In genomic region chr4:76250962-76251361, GRCh38 we compare ENCODE assay signal across 7 cellular contexts. TPM values are rescaled to one million over a fixed set of nuclear protein-coding genes. Genes with fewer than 3 reads are reported as not detected.
DNase-seq lines count a peak whose midpoint lies in the region; ATAC-seq and TF ChIP-seq lines count a peak whose summit lies in the region.

No MANE protein-coding gene starts in this region.

- TF ChIP-seq CTCF in IMR-90 (conservative IDR thresholded peaks at IDR 0.05; ENCODE audit: low read depth, low read length) = no peak
- no peak for TF ChIP-seq CTCF in spleen (IDR thresholded peaks at IDR 0.05 in 8 of 11, conservative IDR thresholded peaks at IDR 0.05 in 3 of 11)

- TF ChIP-seq POLR2A in IMR-90 (IDR thresholded peaks at IDR 0.05; ENCODE audit: low read depth, low read length) (no peak), spleen (IDR thresholded peaks at IDR 0.05) (no peak)

- no peak overlapping the region for H2BK20ac ChIP-seq in IMR-90 (ENCODE audit: low read depth, low read length)

- CTCF ChIA-PET in IMR-90 (lab: Yijun Ruan, JAX) = no interaction called here

- H2BK15ac ChIP-seq in IMR-90 (ENCODE audit: low read depth, low read length) = no peak overlapping the region

- H3K27ac Mint-ChIP-seq in activated T-helper 1 cell treated with anti-CD3 and anti-CD28 coated beads, Interleukin-12 subunit alpha, Interleukin-12 subunit beta, Interleukin-2, Interleukin-4 antibody, amounts not matched to agents 30 ng/mL and 10 ng/mL and 1 ng/mL, durations not matched to agents 14 hours and 24 hours and 36 hours = no peak overlapping the region
- peak overlapping the region in 4 of 6 donors; percentile 18 to 67 (median 57) for H3K27ac Mint-ChIP-seq in immature natural killer cell

- dilution Hi-C loops in IMR-90 (cut with HindIII; ENCODE audit: low sequenced_read_pairs, unreplicated experiment) = no loop called here

- H2AK9ac ChIP-seq in IMR-90 (replicated peaks; ENCODE audit: low read depth, low read length, poor library complexity) = no peak overlapping the region

- intact Hi-C loops in IMR-90 (cut with micrococcal nuclease) = loop anchor here (1.0 kb wide), 1 partner anchor 24 kb away; no protein-coding TSS in a partner anchor
- intact Hi-C loops in activated T-helper 1 cell treated with anti-CD3 and anti-CD28 coated beads, Interleukin-12 subunit alpha, Interleukin-12 subunit beta, Interleukin-2, Interleukin-4 antibody, amounts not matched to agents 30 ng/mL and 10 ng/mL and 1 ng/mL, durations not matched to agents 14 hours and 24 hours and 36 hours (cut with micrococcal nuclease) = loop anchor here (5.0 kb wide), 1 partner anchor 51 kb away; no protein-coding TSS in a partner anchor
- intact Hi-C loops in spleen (cut with DNase I; ENCODE audit: low total_unique reads) = no loop called here

- peak overlapping the region; percentile 39 for H2AFZ ChIP-seq in IMR-90 (replicated peaks; ENCODE audit: low read length, poor library complexity)

- H3K14ac ChIP-seq in IMR-90 (replicated peaks; ENCODE audit: low read depth, low read length) = no peak overlapping the region

- H3K27me3 ChIP-seq in IMR-90 (ENCODE audit: control insufficient read depth, insufficient read depth, low read length) (peaks cover 52% of the 10 kb centered on the region), spleen (replicated peaks in 1 of 7) (peaks cover 0 to 53% (median 23%) of the 10 kb centered on the region in 7 donors)

- H3K4me3 ChIP-seq in IMR-90 (ENCODE audit: insufficient read depth, low read depth, low read length) (no peak overlapping the region), spleen (peak overlapping the region; percentile 33 to 70 (median 55))

- H3K36me3 ChIP-seq in IMR-90 (ENCODE audit: control insufficient read depth, insufficient read depth, low read length) (no peaks in the 10 kb centered on the region), spleen (no peaks in the 10 kb centered on the region)

- peak overlapping the region; percentile 94 for H3K4me2 ChIP-seq in IMR-90 (ENCODE audit: low read depth, low read length)

- no peak overlapping the region for H3K9ac ChIP-seq in IMR-90 (ENCODE audit: low read depth, low read length)

- no peak for ATAC-seq in IMR-90 (ENCODE audit: low read depth)

- no peaks in the 10 kb centered on the region for H4K20me1 ChIP-seq in IMR-90 (ENCODE audit: insufficient read depth, low read length)

- H3K23ac ChIP-seq in IMR-90 (ENCODE audit: low read depth, low read length) = 0 out of 2 replicates have a peak overlapping the region, but pooled peaks have one; percentile 78

- no peak overlapping the region for H4K5ac ChIP-seq in IMR-90 (ENCODE audit: low read depth, low read length)

- TF ChIP-seq RAD21 in IMR-90 (IDR thresholded peaks at IDR 0.05; ENCODE audit: low read length) = no peak

- no peaks in the 10 kb centered on the region for H3K36me3 Mint-ChIP-seq in activated T-helper 1 cell treated with anti-CD3 and anti-CD28 coated beads, Interleukin-12 subunit alpha, Interleukin-12 subunit beta, Interleukin-2, Interleukin-4 antibody, amounts not matched to agents 30 ng/mL and 10 ng/mL and 1 ng/mL, durations not matched to agents 14 hours and 24 hours and 36 hours (ENCODE audit: low read depth)
- H3K36me3 Mint-ChIP-seq in immature natural killer cell = no peaks in the 10 kb centered on the region

- H3K4me3 Mint-ChIP-seq in activated T-helper 1 cell treated with anti-CD3 and anti-CD28 coated beads, Interleukin-12 subunit alpha, Interleukin-12 subunit beta, Interleukin-2, Interleukin-4 antibody, amounts not matched to agents 30 ng/mL and 10 ng/mL and 1 ng/mL, durations not matched to agents 14 hours and 24 hours and 36 hours = peak overlapping the region; percentile 77
- peak overlapping the region; percentile 72 to 84 (median 82) for H3K4me3 Mint-ChIP-seq in immature natural killer cell

- POLR2A ChIA-PET in IMR-90 (lab: Charles Lee; ENCODE audit: unreplicated experiment) = no interaction called here

- no peaks in the 10 kb centered on the region for H3K9me1 ChIP-seq in IMR-90 (ENCODE audit: insufficient read depth, low read length)

- H4K8ac ChIP-seq in IMR-90 (ENCODE audit: low read depth in 2 of 2, low read length in 2 of 2) = no peak overlapping the region

- peaks cover 53% of the 10 kb centered on the region for H3K27me3 Mint-ChIP-seq in activated T-helper 1 cell treated with anti-CD3 and anti-CD28 coated beads, Interleukin-12 subunit alpha, Interleukin-12 subunit beta, Interleukin-2, Interleukin-4 antibody, amounts not matched to agents 30 ng/mL and 10 ng/mL and 1 ng/mL, durations not matched to agents 14 hours and 24 hours and 36 hours (ENCODE audit: insufficient read depth)
- H3K27me3 Mint-ChIP-seq in immature natural killer cell (ENCODE audit: low read depth in 3 of 3) = peaks cover 28 to 34% (median 28%) of the 10 kb centered on the region in 3 donors

- no peak overlapping the region for H2BK5ac ChIP-seq in IMR-90 (ENCODE audit: low read depth, low read length, poor library complexity, severe bottlenecking)

- BruUV-seq in IMR-90 (replicated peaks; lab: Mats Ljungman, UMichigan) = no TSS peak

- no peak overlapping the region for H2BK120ac ChIP-seq in IMR-90 (ENCODE audit: low read depth, low read length)

- no peak overlapping the region for H4K91ac ChIP-seq in IMR-90 (ENCODE audit: insufficient read depth, low read depth, low read length)

- 20% methylated on average over 1 of the region's 6 CpGs; no CpG with 5 or more reads in 1 of the 2 experiments for WGBS in IMR-90 (ENCODE audit: extremely low coverage in 2 of 2, insufficient read length in 1 of 2), 2 experiments
- WGBS in spleen, 5 donors = 10 to 17% (median 13%) methylated on average over 6 of the region's 6 CpGs

- peaks cover 8% of the 10 kb centered on the region for H3K4me1 Mint-ChIP-seq in activated T-helper 1 cell treated with anti-CD3 and anti-CD28 coated beads, Interleukin-12 subunit alpha, Interleukin-12 subunit beta, Interleukin-2, Interleukin-4 antibody, amounts not matched to agents 30 ng/mL and 10 ng/mL and 1 ng/mL, durations not matched to agents 14 hours and 24 hours and 36 hours (ENCODE audit: low read depth)
- H3K4me1 Mint-ChIP-seq in immature natural killer cell = peaks cover 5 to 16% of the 10 kb centered on the region in 2 donors

- no peak overlapping the region for H3K4ac ChIP-seq in IMR-90 (ENCODE audit: low read depth, low read length)

- no peaks in the 10 kb centered on the region for H3K9me3 ChIP-seq in IMR-90 (ENCODE audit: control insufficient read depth, insufficient read depth, low read length)
- no peaks in the 10 kb centered on the region for H3K9me3 ChIP-seq in spleen

- no peak overlapping the region for H3K27ac ChIP-seq in IMR-90 (ENCODE audit: insufficient read depth, low read length)
- H3K27ac ChIP-seq in spleen = peak overlapping the region in 1 of 8 donors; percentile 43

- no peak overlapping the region for H2AK5ac ChIP-seq in IMR-90 (ENCODE audit: low read depth, low read length)

- H3K4me1 ChIP-seq in IMR-90 (ENCODE audit: control insufficient read depth, insufficient read depth, low read length) = no peaks in the 10 kb centered on the region
- peaks cover 0 to 18% (median 13%) of the 10 kb centered on the region in 6 donors for H3K4me1 ChIP-seq in spleen

- H3K18ac ChIP-seq in IMR-90 (ENCODE audit: low read depth, low read length) = no peak overlapping the region

- H3K9me3 Mint-ChIP-seq in activated T-helper 1 cell treated with anti-CD3 and anti-CD28 coated beads, Interleukin-12 subunit alpha, Interleukin-12 subunit beta, Interleukin-2, Interleukin-4 antibody, amounts not matched to agents 30 ng/mL and 10 ng/mL and 1 ng/mL, durations not matched to agents 14 hours and 24 hours and 36 hours = no peaks in the 10 kb centered on the region
- no peaks in the 10 kb centered on the region for H3K9me3 Mint-ChIP-seq in immature natural killer cell

- no peak overlapping the region for H3K56ac ChIP-seq in IMR-90 (ENCODE audit: extremely low read depth, insufficient read depth, low read length)

- no peaks in the 10 kb centered on the region for H3K79me1 ChIP-seq in IMR-90 (ENCODE audit: low read depth in 1 of 2, low read length in 2 of 2)

- DNase-seq in IMR-90 (no peak), immature natural killer cell (no peak), spleen (no peak), NCI-H82 (lab: John Stamatoyannopoulos, UW) (no peak), hippocampal formation (lab: John Stamatoyannopoulos, UW) (no peak), NCI-H2196 treated with DMSO at 0.1 percent for 48 hours (lab: John Stamatoyannopoulos, UW; ENCODE audit: unreplicated experiment) (no peak)
- no peak for DNase-seq in activated T-helper 1 cell treated with anti-CD3 and anti-CD28 coated beads, Interleukin-12 subunit alpha, Interleukin-12 subunit beta, Interleukin-2, Interleukin-4 antibody, amounts not matched to agents 30 ng/mL and 10 ng/mL and 1 ng/mL, durations not matched to agents 14 hours and 24 hours and 36 hours (ENCODE audit: low spot score)

- in situ Hi-C loops in IMR-90 (cut with MboI; ENCODE audit: low sequenced_read_pairs) = no loop called here

RNA-seq across cellular contexts. Expression of gene FAM47E, which starts 0.6 kb away (rescaled TPM):
- total RNA-seq in IMR-90 (2012; rRNA removed) (under 0.01 TPM in 1 of 2 replicates, not detected in the other), spleen (1 to 10 TPM in 6 of 7 donors, under 1 TPM in 1; 0.66 to 6.2 (median 2.4) TPM)
- polyA plus RNA-seq in IMR-90 (2012; rRNA removed) (0.05 TPM in 1 of 2 replicates, not detected in the other), immature natural killer cell (not detected), spleen (1 to 10 TPM; 1.0 to 1.4 (median 1.3) TPM)
- polyA plus RNA-seq in IMR-90 (2012; cell fraction: cytosol; rRNA removed) = not detected in 2 replicates
- 0.02 TPM in 1 of 2 replicates, not detected in the other for polyA plus RNA-seq in IMR-90 (2012; cell fraction: nucleus; rRNA removed; ENCODE audit: low replicate concordance)
- not detected in 2 replicates for total RNA-seq in activated T-helper 1 cell treated with anti-CD3 and anti-CD28 coated beads, Interleukin-12 subunit alpha, Interleukin-12 subunit beta, Interleukin-2, Interleukin-4 antibody, amounts not matched to agents 30 ng/mL and 10 ng/mL and 1 ng/mL, durations not matched to agents 14 hours and 24 hours and 36 hours

RNA-seq across cellular contexts. Expression of gene SCARB2, which starts 37.3 kb away (rescaled TPM):
- 89.7 and 102 TPM in 2 replicates for total RNA-seq in IMR-90 (2012; rRNA removed)
- 56.5 and 69.2 TPM in 2 replicates for polyA plus RNA-seq in IMR-90 (2012; rRNA removed)
- 19.6 and 23.3 TPM in 2 replicates for polyA plus RNA-seq in IMR-90 (2012; cell fraction: cytosol; rRNA removed)
- polyA plus RNA-seq in IMR-90 (2012; cell fraction: nucleus; rRNA removed; ENCODE audit: low replicate concordance) = 10.9 and 46.8 TPM in 2 replicates
- 1.3 and 1.4 TPM in 2 replicates for total RNA-seq in activated T-helper 1 cell treated with anti-CD3 and anti-CD28 coated beads, Interleukin-12 subunit alpha, Interleukin-12 subunit beta, Interleukin-2, Interleukin-4 antibody, amounts not matched to agents 30 ng/mL and 10 ng/mL and 1 ng/mL, durations not matched to agents 14 hours and 24 hours and 36 hours
- polyA plus RNA-seq in immature natural killer cell = 10 to 100 TPM in 2 of 3 donors, 1 to 10 TPM in 1; 8.8 to 17.1 (median 16.4) TPM
- 100 to 1,000 TPM; 107 to 201 (median 156) TPM for total RNA-seq in spleen
- polyA plus RNA-seq in spleen = 10 to 100 TPM; 27.2 to 32.0 (median 28.8) TPM

RNA-seq across cellular contexts. Expression of gene STBD1, which starts 55.6 kb away (rescaled TPM):
- 2.2 and 3.0 TPM in 2 replicates for total RNA-seq in IMR-90 (2012; rRNA removed)
- 1.3 and 1.7 TPM in 2 replicates for polyA plus RNA-seq in IMR-90 (2012; rRNA removed)
- 0.55 and 1.1 TPM in 2 replicates for polyA plus RNA-seq in IMR-90 (2012; cell fraction: cytosol; rRNA removed)
- 0.09 and 0.13 TPM in 2 replicates for polyA plus RNA-seq in IMR-90 (2012; cell fraction: nucleus; rRNA removed; ENCODE audit: low replicate concordance)
- total RNA-seq in activated T-helper 1 cell treated with anti-CD3 and anti-CD28 coated beads, Interleukin-12 subunit alpha, Interleukin-12 subunit beta, Interleukin-2, Interleukin-4 antibody, amounts not matched to agents 30 ng/mL and 10 ng/mL and 1 ng/mL, durations not matched to agents 14 hours and 24 hours and 36 hours = 0.51 and 0.57 TPM in 2 replicates
- polyA plus RNA-seq in immature natural killer cell = 1 to 10 TPM in 1 of 3 donors, under 1 TPM in 2; 0.89 to 2.1 (median 0.91) TPM
- 1 to 10 TPM in 6 of 7 donors, under 1 TPM in 1; 0.79 to 3.1 (median 2.1) TPM for total RNA-seq in spleen
- under 1 TPM; 0.26 to 0.29 (median 0.26) TPM for polyA plus RNA-seq in spleen

Comparison
In these comparisons a context has a peak if more than half of its experiments do, and no peak if none do; other contexts are left out.
1. RNA of gene SCARB2, which starts 37.3 kb away (total RNA-seq): 107 to 201 TPM in spleen and 89.7 to 102 TPM in IMR-90; 1.3 to 1.4 TPM in activated T-helper 1 cell treated with anti-CD3 and anti-CD28 coated beads, Interleukin-12 subunit alpha, Interleukin-12 subunit beta, Interleukin-2, Interleukin-4 antibody, amounts not matched to agents 30 ng/mL and 10 ng/mL and 1 ng/mL, durations not matched to agents 14 hours and 24 hours and 36 hours; every median in the first group is over 10 times any median in the second.